29 cellular contexts compared by ENCODE assay signal in genomic region chr2:24843461-24843860, GRCh38.
"Had no signal": no experiment of that assay in that cellular context is flagged by ENCODE, and none has a peak within 500 bp of the region (broad histone marks: within the 10 kb centered on the region; RNA-seq: fewer than 3 reads in every experiment).

No MANE protein-coding gene starts in this region.

- DNase-seq: activated B cell treated with CpG ODN at 0.5 μM for 24 hours; activated CD4-positive, alpha-beta T cell treated with anti-CD3 and anti-CD28 coated beads for 48 hours; activated CD4-positive, alpha-beta T cell treated with anti-CD3 and anti-CD28 coated beads, Interleukin-2, amount 50 U/mL, for 1 hour; activated CD4-positive, alpha-beta T cell treated with anti-CD3 and anti-CD28 coated beads, Interleukin-2, amount 50 U/mL, for 48 hours; activated CD8-positive, alpha-beta memory T cell treated with anti-CD3 and anti-CD28 coated beads for 24 hours; activated CD8-positive, alpha-beta T cell treated with anti-CD3 and anti-CD28 coated beads for 36 hours; activated effector memory CD4-positive, alpha-beta T cell treated with Interleukin-2 at 50 U/mL for 16 hours; activated gamma-delta T cell treated with Interleukin-2 at 50 U/mL for 16 hours; activated naive CD4-positive, alpha-beta T cell treated with anti-CD3 and anti-CD28 coated beads, Interleukin-2, amount 50 U/mL, for 16 hours; activated naive CD4-positive, alpha-beta T cell treated with Interleukin-2 at 50 U/mL for 16 hours; activated T-cell treated with anti-CD3 and anti-CD28 coated beads, Interleukin-2, amount 50 U/mL, for 4 hours; amniotic stem cell; anterior cingulate cortex; brain microvascular endothelial cell; effector memory CD4-positive, alpha-beta T cell; endodermal cell; erythroblast; foreskin keratinocyte; gastrocnemius medialis; T1000; WERI-Rb-1 had no signal

- ATAC-seq: activated CD4-positive, CD25-positive, alpha-beta regulatory T cell treated with anti-CD3 and anti-CD28 coated beads, Interleukin-2, amount 50 U/mL, for 24 hours; activated CD8-positive, alpha-beta T cell treated with anti-CD3 and anti-CD28 coated beads for 36 hours; activated T-cell treated with anti-CD3 and anti-CD28 coated beads, Interleukin-2, amount 50 U/mL, for 4 hours; activated T-helper 17 cell treated with anti-CD3 and anti-CD28 coated beads, Interleukin-2, amount 50 U/mL, for 72 hours; foreskin keratinocyte; gastrocnemius medialis had no signal

- H3K4me3 Mint-ChIP-seq: activated B cell treated with CpG ODN at 0.5 μM for 24 hours; activated CD8-positive, alpha-beta T cell treated with anti-CD3 and anti-CD28 coated beads for 36 hours; activated naive CD8-positive, alpha-beta T cell; activated T-cell treated with anti-CD3 and anti-CD28 coated beads, Interleukin-2, amount 50 U/mL, for 4 hours; activated T-helper 17 cell treated with anti-CD3 and anti-CD28 coated beads, Interleukin-2, amount 50 U/mL, for 72 hours; central memory CD8-positive, alpha-beta T cell; dendritic cell treated with granulocyte-macrophage colony-stimulating factor and Interleukin-4, amounts not matched to agents 40 ng/mL and 50 ng/mL, for 4 days; endodermal cell had no signal

- H3K27ac ChIP-seq: brain microvascular endothelial cell, coronary artery, dorsolateral prefrontal cortex, esophagus muscularis mucosa, foreskin keratinocyte, gastrocnemius medialis, WERI-Rb-1 had no signal

- H3K27me3 Mint-ChIP-seq: activated B cell treated with CpG ODN at 0.5 μM for 24 hours; activated CD8-positive, alpha-beta T cell treated with anti-CD3 and anti-CD28 coated beads for 36 hours; activated naive CD8-positive, alpha-beta T cell; activated T-helper 17 cell treated with anti-CD3 and anti-CD28 coated beads, Interleukin-2, amount 50 U/mL, for 72 hours; central memory CD8-positive, alpha-beta T cell; dendritic cell treated with granulocyte-macrophage colony-stimulating factor and Interleukin-4, amounts not matched to agents 40 ng/mL and 50 ng/mL, for 4 days had no signal

- H3K4me1 Mint-ChIP-seq: activated B cell treated with CpG ODN at 0.5 μM for 24 hours; central memory CD8-positive, alpha-beta T cell; endodermal cell had no signal

- H3K36me3 ChIP-seq: brain microvascular endothelial cell, gastrocnemius medialis had no signal

- H3K27ac Mint-ChIP-seq: activated B cell treated with CpG ODN at 0.5 μM for 24 hours; activated CD8-positive, alpha-beta T cell treated with anti-CD3 and anti-CD28 coated beads for 36 hours; activated naive CD8-positive, alpha-beta T cell; activated T-helper 17 cell treated with anti-CD3 and anti-CD28 coated beads, Interleukin-2, amount 50 U/mL, for 72 hours; dendritic cell treated with granulocyte-macrophage colony-stimulating factor and Interleukin-4, amounts not matched to agents 40 ng/mL and 50 ng/mL, for 4 days; endodermal cell had no signal

- H3K4me3 ChIP-seq: coronary artery, dorsolateral prefrontal cortex, esophagus muscularis mucosa, gastrocnemius medialis had no signal

- H3K9me3 Mint-ChIP-seq: activated B cell treated with CpG ODN at 0.5 μM for 24 hours; activated T-cell treated with anti-CD3 and anti-CD28 coated beads, Interleukin-2, amount 50 U/mL, for 4 hours; activated T-helper 17 cell treated with anti-CD3 and anti-CD28 coated beads, Interleukin-2, amount 50 U/mL, for 72 hours; central memory CD8-positive, alpha-beta T cell had no signal

- H3K4me1 ChIP-seq: esophagus muscularis mucosa, foreskin keratinocyte, gastrocnemius medialis had no signal

- H3K27me3 ChIP-seq: brain microvascular endothelial cell, dorsolateral prefrontal cortex, esophagus muscularis mucosa, foreskin keratinocyte, gastrocnemius medialis had no signal

- H3K9me3 ChIP-seq: esophagus muscularis mucosa, gastrocnemius medialis had no signal
